ENCODE assay signal across 28 cellular contexts in the genomic region with DNA sequence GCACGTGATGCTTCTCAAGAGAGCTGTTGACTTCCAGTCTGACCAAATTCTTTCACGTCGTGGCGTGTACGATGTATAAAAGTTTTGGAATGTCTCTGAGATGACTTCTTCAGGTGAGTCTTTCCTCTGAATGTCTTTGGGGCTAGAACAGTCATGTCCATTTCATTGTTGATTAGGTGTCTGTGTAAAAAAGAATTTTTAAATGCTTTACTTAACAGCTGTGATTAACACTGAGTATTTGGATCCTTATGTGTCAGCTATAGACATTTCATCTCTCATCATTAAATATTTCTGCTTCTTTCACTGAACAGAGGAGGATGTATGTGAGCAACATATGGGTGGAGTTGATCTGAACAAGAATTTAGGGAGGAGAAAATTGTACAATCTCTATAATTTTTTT. TPM values are rescaled to one million over a fixed set of nuclear protein-coding genes. Genes with fewer than 3 reads are reported as not detected.
"Had no signal": no experiment of that assay in that cellular context is flagged by ENCODE, and none has a peak within 500 bp of the region (broad histone marks: within the 10 kb centered on the region; RNA-seq: fewer than 3 reads in every experiment).

No MANE protein-coding gene starts in this region.

- H3K27me3 ChIP-seq: colonic mucosa, pancreas, upper lobe of right lung had no signal

- H3K4me1 Mint-ChIP-seq: activated CD4-positive, alpha-beta memory T cell treated with anti-CD3 and anti-CD28 coated beads, Interleukin-2, amount 10 ng/mL, durations not matched to agents 7 days and 5 days; activated CD4-positive, alpha-beta T cell treated with anti-CD3 and anti-CD28 coated beads, Interleukin-2, amount 10 ng/mL, durations not matched to agents 7 days and 5 days; activated naive CD4-positive, alpha-beta T cell treated with anti-CD3 and anti-CD28 coated beads, Interleukin-2, amount 50 U/mL, for 24 hours; activated naive CD8-positive, alpha-beta T cell treated with anti-CD3 and anti-CD28 coated beads, Interleukin-2, amount 50 U/mL, for 24 hours; activated T-helper 17 cell treated with anti-CD3 and anti-CD28 coated beads, Interleukin-2, amount 50 U/mL, for 72 hours; naive B cell; stimulated activated memory B cell treated with anti-CD40 and anti-IgM and Interleukin-4, amounts not matched to agents 10 μg/mL and 1 μg/mL and 100 μg/mL, for 72 hours; stimulated activated naive CD8-positive, alpha-beta T cell treated with anti-CD3 and anti-CD28 coated beads, Interleukin-15, amount 100 ng/mL, for 72 hours had no signal

- H3K27ac ChIP-seq: colonic mucosa, heart right ventricle, pancreas, prostate gland, upper lobe of right lung had no signal

- H3K9me3 Mint-ChIP-seq: activated naive CD4-positive, alpha-beta T cell treated with anti-CD3 and anti-CD28 coated beads, Interleukin-2, amount 50 U/mL, for 24 hours; activated T-cell treated with anti-CD3 and anti-CD28 coated beads, Interleukin-2, amount 50 U/mL, for 24 hours; activated T-helper 17 cell treated with anti-CD3 and anti-CD28 coated beads, Interleukin-2, amount 50 U/mL, for 72 hours; nephron progenitor cell; stimulated activated naive CD8-positive, alpha-beta T cell treated with anti-CD3 and anti-CD28 coated beads, Interleukin-15, amount 100 ng/mL, for 72 hours had no signal

- H3K4me1 ChIP-seq: colonic mucosa, heart right ventricle, pancreas, prostate gland, upper lobe of right lung had no signal

- H3K36me3 ChIP-seq: colonic mucosa, heart right ventricle, pancreas, prostate gland, upper lobe of right lung had no signal

- H3K27me3 Mint-ChIP-seq: activated naive CD4-positive, alpha-beta T cell treated with anti-CD3 and anti-CD28 coated beads, Interleukin-2, amount 50 U/mL, for 24 hours had no signal

- H3K27ac Mint-ChIP-seq: activated CD4-positive, alpha-beta memory T cell treated with anti-CD3 and anti-CD28 coated beads, Interleukin-2, amount 10 ng/mL, durations not matched to agents 7 days and 5 days; activated CD4-positive, alpha-beta T cell treated with anti-CD3 and anti-CD28 coated beads, Interleukin-2, amount 10 ng/mL, durations not matched to agents 7 days and 5 days; activated naive CD4-positive, alpha-beta T cell treated with anti-CD3 and anti-CD28 coated beads, Interleukin-2, amount 50 U/mL, for 24 hours; activated naive CD8-positive, alpha-beta T cell treated with anti-CD3 and anti-CD28 coated beads, Interleukin-2, amount 50 U/mL, for 24 hours; activated T-cell treated with anti-CD3 and anti-CD28 coated beads, Interleukin-2, amount 50 U/mL, for 24 hours; activated T-helper 17 cell treated with anti-CD3 and anti-CD28 coated beads, Interleukin-2, amount 50 U/mL, for 72 hours; naive B cell; nephron progenitor cell; stimulated activated memory B cell treated with anti-CD40 and anti-IgM and Interleukin-4, amounts not matched to agents 10 μg/mL and 1 μg/mL and 100 μg/mL, for 72 hours; stimulated activated naive CD8-positive, alpha-beta T cell treated with anti-CD3 and anti-CD28 coated beads, Interleukin-15, amount 100 ng/mL, for 72 hours had no signal

- FAIRE-seq: pancreas, small intestine had no signal

- H3K4me3 ChIP-seq: colonic mucosa, heart right ventricle, pancreas, prostate gland, upper lobe of right lung had no signal

- H3K36me3 Mint-ChIP-seq: activated naive CD4-positive, alpha-beta T cell treated with anti-CD3 and anti-CD28 coated beads, Interleukin-2, amount 50 U/mL, for 24 hours; stimulated activated memory B cell treated with anti-CD40 and anti-IgM and Interleukin-4, amounts not matched to agents 10 μg/mL and 1 μg/mL and 100 μg/mL, for 72 hours had no signal

- H3K4me3 Mint-ChIP-seq: activated CD4-positive, alpha-beta memory T cell treated with anti-CD3 and anti-CD28 coated beads, Interleukin-2, amount 10 ng/mL, durations not matched to agents 7 days and 5 days; activated CD4-positive, alpha-beta T cell treated with anti-CD3 and anti-CD28 coated beads, Interleukin-2, amount 10 ng/mL, durations not matched to agents 7 days and 5 days; activated naive CD4-positive, alpha-beta T cell treated with anti-CD3 and anti-CD28 coated beads, Interleukin-2, amount 50 U/mL, for 24 hours; activated naive CD8-positive, alpha-beta T cell treated with anti-CD3 and anti-CD28 coated beads, Interleukin-2, amount 50 U/mL, for 24 hours; activated T-cell treated with anti-CD3 and anti-CD28 coated beads, Interleukin-2, amount 50 U/mL, for 24 hours; activated T-helper 17 cell treated with anti-CD3 and anti-CD28 coated beads, Interleukin-2, amount 50 U/mL, for 72 hours; naive B cell; nephron progenitor cell; stimulated activated memory B cell treated with anti-CD40 and anti-IgM and Interleukin-4, amounts not matched to agents 10 μg/mL and 1 μg/mL and 100 μg/mL, for 72 hours; stimulated activated naive CD8-positive, alpha-beta T cell treated with anti-CD3 and anti-CD28 coated beads, Interleukin-15, amount 100 ng/mL, for 72 hours had no signal

- H3K9me3 ChIP-seq: colonic mucosa, heart right ventricle, pancreas, prostate gland, upper lobe of right lung had no signal

- DNase-seq: activated CD4-positive, alpha-beta memory T cell treated with anti-CD3 and anti-CD28 coated beads, Interleukin-2, amount 10 ng/mL, durations not matched to agents 7 days and 5 days; activated CD4-positive, alpha-beta T cell treated with anti-CD3 and anti-CD28 coated beads for 1 hour; activated CD4-positive, alpha-beta T cell treated with anti-CD3 and anti-CD28 coated beads, Interleukin-2, amount 10 ng/mL, durations not matched to agents 7 days and 5 days; activated CD8-positive, alpha-beta memory T cell treated with anti-CD3 and anti-CD28 coated beads, Interleukin-2, amount 50 U/mL, for 48 hours; activated naive CD8-positive, alpha-beta T cell treated with anti-CD3 and anti-CD28 coated beads, Interleukin-2, amount 50 U/mL, for 24 hours; activated T-cell treated with anti-CD3 and anti-CD28 coated beads, Interleukin-2, amount 50 U/mL, for 24 hours; amygdala; cerebellar nuclear complex; colonic mucosa; effector CD8-positive, alpha-beta T cell; foreskin melanocyte; heart right ventricle; left ventricle myocardium superior; naive B cell; nephron progenitor cell; pancreas; retina; small intestine; stimulated activated CD4-positive, alpha-beta T cell treated with anti-CD3 and anti-CD28 coated beads, Interleukin-4, amount 100 ng/mL, for 4 hours; stimulated activated CD8-positive, alpha-beta memory T cell treated with anti-CD3 and anti-CD28 coated beads, Interleukin-4, amount 100 ng/mL, for 48 hours; stimulated activated naive CD8-positive, alpha-beta T cell treated with anti-CD3 and anti-CD28 coated beads, Interleukin-15, amount 100 ng/mL, for 72 hours; substantia nigra; T-helper 2 cell; upper lobe of right lung had no signal

RNA-seq across cellular contexts. Expression of a gene that starts 29.3 kb away (rescaled TPM):
- total RNA-seq: activated CD4-positive, alpha-beta memory T cell treated with anti-CD3 and anti-CD28 coated beads, Interleukin-2, amount 10 ng/mL, durations not matched to agents 7 days and 5 days; activated CD4-positive, alpha-beta T cell treated with anti-CD3 and anti-CD28 coated beads, Interleukin-2, amount 10 ng/mL, durations not matched to agents 7 days and 5 days had no signal
